In the genomic region with DNA sequence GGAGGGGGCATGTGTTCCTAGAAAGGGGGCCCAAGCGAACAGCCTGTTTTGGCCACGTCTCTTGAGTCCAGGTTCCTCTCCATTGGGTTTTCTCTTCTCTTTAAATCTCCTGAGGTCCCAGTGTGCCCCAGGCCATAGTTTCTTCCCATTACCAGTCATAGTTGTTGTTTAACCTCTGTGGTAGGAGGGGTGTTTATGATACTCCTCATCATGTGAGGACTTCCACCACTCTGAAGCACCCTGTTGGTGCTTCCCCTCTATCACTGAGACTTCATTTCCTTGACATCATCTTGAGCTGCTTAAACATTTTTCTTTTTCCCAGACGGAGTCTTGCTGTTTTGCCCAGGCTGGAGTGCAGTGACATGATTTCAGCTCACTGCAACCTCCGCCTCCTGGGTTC, we compare ENCODE assay signal across 1 cellular context.
TF ChIP-seq lines count a peak whose summit lies in the region.

No MANE protein-coding gene starts in this region.

TF ChIP-seq in GM12878, 131 proteins besides CTCF, POLR2A, EP300 and RAD21:
- TF ChIP-seq HDGF (IDR thresholded peaks at IDR 0.05): no peak
TF ChIP-seq in GM12878: peak in this region for 0.
